ENCODE assay signal across 14 cellular contexts in genomic region chr1:201903135-201903534, GRCh38. TPM values are rescaled to one million over a fixed set of nuclear protein-coding genes. Genes with fewer than 3 reads are reported as not detected.
DNase-seq lines count a peak whose midpoint lies in the region; ATAC-seq, FAIRE-seq and TF ChIP-seq lines count a peak whose summit lies in the region.
"Had no signal": no experiment of that assay in that cellular context is flagged by ENCODE, and none has a peak within 500 bp of the region (broad histone marks: within the 10 kb centered on the region; RNA-seq: fewer than 3 reads in every experiment).

No MANE protein-coding gene starts in this region.

- DNase-seq in GM03348 (ENCODE audit: low spot score) (peak; percentile 49), bronchial epithelial cell (ENCODE audit: low read depth) (no peak), iris pigment epithelial cell (ENCODE audit: low read depth) (peak; percentile 47), NCI-H2196 (lab: John Stamatoyannopoulos, UW; ENCODE audit: unreplicated experiment) (no peak)
- DNase-seq: activated CD4-positive, alpha-beta T cell treated with anti-CD3 and anti-CD28 coated beads for 4 hours; MM.1S; NCI-H510A treated with DMSO at 0.1 percent for 48 hours had no signal

- H3K4me3 ChIP-seq in bronchial epithelial cell (ENCODE audit: low read depth, low read length): no peak overlapping the region
- H3K4me3 ChIP-seq in skin epidermis: no peak overlapping the region
- H3K4me3 ChIP-seq: BLaER1 treated with 17β-estradiol and CSF1 and Interleukin-3, amounts not matched to agents 10 nM and 100 nM had no signal

- peak; percentile 83 for FAIRE-seq in bronchial epithelial cell (lab: Jason Lieb, UNC)
- FAIRE-seq: endometrium, islet of Langerhans had no signal

- no peaks in the 10 kb centered on the region for H3K36me3 ChIP-seq in bronchial epithelial cell (ENCODE audit: control insufficient read depth, insufficient read depth, low read length)
- H3K36me3 ChIP-seq: BLaER1 treated with 17β-estradiol and CSF1 and Interleukin-3, amounts not matched to agents 10 nM and 100 nM had no signal

- peak overlapping the region in 13 of 21 experiments; percentile 13 to 86 (median 54) for H3K27ac ChIP-seq in skin epidermis
- H3K27ac ChIP-seq: BLaER1 treated with 17β-estradiol and CSF1 and Interleukin-3, amounts not matched to agents 10 nM and 100 nM had no signal

- no peak for TF ChIP-seq CTCF in bronchial epithelial cell (IDR thresholded peaks at IDR 0.05; ENCODE audit: insufficient read depth, low read length, severe bottlenecking)

- ATAC-seq in GM18870 (IDR thresholded peaks at IDR 0.05; ENCODE audit: unreplicated experiment) (no peak), GM21529 (IDR thresholded peaks at IDR 0.05; ENCODE audit: unreplicated experiment) (no peak), GM18517 (IDR thresholded peaks at IDR 0.05; ENCODE audit: unreplicated experiment) (no peak)

- H3K27me3 ChIP-seq in bronchial epithelial cell (ENCODE audit: control insufficient read depth, insufficient read depth, low read length): no peaks in the 10 kb centered on the region
- H3K27me3 ChIP-seq: BLaER1 treated with 17β-estradiol and CSF1 and Interleukin-3, amounts not matched to agents 10 nM and 100 nM had no signal

RNA-seq across cellular contexts. Expression of gene SHISA4, which starts 14.4 kb away (rescaled TPM):
- 3.2 and 3.9 TPM in 2 replicates for total RNA-seq in bronchial epithelial cell

RNA-seq across cellular contexts. Expression of gene LMOD1, which starts 43.2 kb away (rescaled TPM):
- 0.26 TPM in 1 of 2 replicates, not detected in the other for total RNA-seq in bronchial epithelial cell

RNA-seq across cellular contexts. Expression of gene TIMM17A, which starts 52.2 kb away (rescaled TPM):
- total RNA-seq in bronchial epithelial cell: 53.4 and 74.9 TPM in 2 replicates

Comparison
In these comparisons a context has a peak if more than half of its experiments do, and no peak if none do; other contexts are left out.
1. DNase-seq: peak in GM03348 (single experiment) and iris pigment epithelial cell (single experiment); none in bronchial epithelial cell (single experiment) and NCI-H2196 (single experiment).